ENCODE assay signal across 1 cellular context in genomic region chr7:65750511-65751344, GRCh38.
A peak's percentile ranks its signal among the peaks of the same experiment; 100 is the strongest.
TF ChIP-seq lines count a peak whose summit lies in the region.

No MANE protein-coding gene starts in this region.

TF ChIP-seq in HepG2, 621 proteins besides CTCF, POLR2A, EP300 and RAD21 (continued from another document and continues in another):
- no peak; the same call in 1 of the 2 replicates for TF ChIP-seq ARID5B (CRISPR knock-in tag; IDR thresholded peaks at IDR 0.05)
- TF ChIP-seq, protein P1, sequence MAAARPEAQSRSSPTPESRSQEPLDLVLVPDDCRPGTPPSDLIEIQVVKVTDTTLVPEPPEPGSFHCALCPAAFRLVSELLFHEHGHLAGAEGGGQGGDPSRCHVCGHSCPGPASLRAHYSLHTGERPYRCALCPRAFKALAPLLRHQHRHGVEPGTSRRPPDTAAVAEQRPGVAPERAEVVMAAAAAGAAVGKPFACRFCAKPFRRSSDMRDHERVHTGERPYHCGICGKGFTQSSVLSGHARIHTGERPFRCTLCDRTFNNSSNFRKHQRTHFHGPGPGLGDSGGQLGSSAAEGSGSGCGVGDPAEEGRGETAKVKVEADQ (CRISPR knock-in tag; IDR thresholded peaks at IDR 0.05; ENCODE audit: borderline replicate concordance): no peak; the same call in 1 of the 2 replicates
- no peak for TF ChIP-seq ZNF12 (CRISPR knock-in tag; IDR thresholded peaks at IDR 0.05)
- TF ChIP-seq U2AF1 (optimal IDR thresholded peaks at IDR 0.05; ENCODE audit: low read depth, low read length): no peak
- no peak for TF ChIP-seq SMAD3 (CRISPR knock-in tag; IDR thresholded peaks at IDR 0.05)
- no peak for TF ChIP-seq RFX3 (CRISPR knock-in tag; IDR thresholded peaks at IDR 0.05)
- TF ChIP-seq ZNF138 (CRISPR knock-in tag; IDR thresholded peaks at IDR 0.05; ENCODE audit: low read depth): no peak
- TF ChIP-seq RFX1 (IDR thresholded peaks at IDR 0.05): no peak
- TF ChIP-seq ZNF770 (CRISPR knock-in tag; IDR thresholded peaks at IDR 0.05): peak; percentile 43; the same call in 1 of the 2 replicates
- no peak for TF ChIP-seq ZNF747 (CRISPR knock-in tag; IDR thresholded peaks at IDR 0.05; ENCODE audit: borderline replicate concordance)
- no peak for TF ChIP-seq PRPF4 (IDR thresholded peaks at IDR 0.05; ENCODE audit: low read depth, low read length, poor library complexity, severe bottlenecking)
- TF ChIP-seq, protein P2, sequence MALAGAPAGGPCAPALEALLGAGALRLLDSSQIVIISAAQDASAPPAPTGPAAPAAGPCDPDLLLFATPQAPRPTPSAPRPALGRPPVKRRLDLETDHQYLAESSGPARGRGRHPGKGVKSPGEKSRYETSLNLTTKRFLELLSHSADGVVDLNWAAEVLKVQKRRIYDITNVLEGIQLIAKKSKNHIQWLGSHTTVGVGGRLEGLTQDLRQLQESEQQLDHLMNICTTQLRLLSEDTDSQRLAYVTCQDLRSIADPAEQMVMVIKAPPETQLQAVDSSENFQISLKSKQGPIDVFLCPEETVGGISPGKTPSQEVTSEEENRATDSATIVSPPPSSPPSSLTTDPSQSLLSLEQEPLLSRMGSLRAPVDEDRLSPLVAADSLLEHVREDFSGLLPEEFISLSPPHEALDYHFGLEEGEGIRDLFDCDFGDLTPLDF (CRISPR knock-in tag; IDR thresholded peaks at IDR 0.05): peak; percentile 71; the same call in 1 of the 2 replicates
- TF ChIP-seq SP2 (CRISPR knock-in tag; IDR thresholded peaks at IDR 0.05): peak; percentile 95
- TF ChIP-seq THRA (CRISPR knock-in tag; IDR thresholded peaks at IDR 0.05; ENCODE audit: borderline replicate concordance): 0 out of 2 replicates have a peak, but pooled peaks have one; percentile 8
- no peak for TF ChIP-seq KLF15 (CRISPR knock-in tag; IDR thresholded peaks at IDR 0.05; ENCODE audit: borderline replicate concordance)
- TF ChIP-seq GPN1 (CRISPR knock-in tag; IDR thresholded peaks at IDR 0.05; ENCODE audit: borderline replicate concordance): no peak
- TF ChIP-seq ATF7-NPFF (CRISPR knock-in tag; IDR thresholded peaks at IDR 0.05; ENCODE audit: low read depth): peak; percentile 71
- no peak for TF ChIP-seq ATF7 (IDR thresholded peaks at IDR 0.05)
- TF ChIP-seq ATF7 (CRISPR knock-in tag; IDR thresholded peaks at IDR 0.05): no peak
- 0 out of 2 replicates have a peak, but pooled peaks have one; percentile 25 for TF ChIP-seq ZNF431 (CRISPR knock-in tag; IDR thresholded peaks at IDR 0.05; ENCODE audit: borderline replicate concordance, low read depth)
- no peak for TF ChIP-seq ZNF253 (CRISPR knock-in tag; IDR thresholded peaks at IDR 0.05; ENCODE audit: borderline replicate concordance)
- TF ChIP-seq RBM22 (optimal IDR thresholded peaks at IDR 0.05; ENCODE audit: low read length): no peak
- peak; percentile 98 for TF ChIP-seq HNRNPLL (IDR thresholded peaks at IDR 0.05; ENCODE audit: low read depth, low read length, poor library complexity, severe bottlenecking)
- TF ChIP-seq WIZ (CRISPR knock-in tag; IDR thresholded peaks at IDR 0.05): no peak
- no peak for TF ChIP-seq ZNF891 (CRISPR knock-in tag; IDR thresholded peaks at IDR 0.05)
- no peak for TF ChIP-seq SIX1 (CRISPR knock-in tag; IDR thresholded peaks at IDR 0.05; ENCODE audit: borderline replicate concordance)
- TF ChIP-seq ZNF550 (CRISPR knock-in tag; IDR thresholded peaks at IDR 0.05; ENCODE audit: borderline replicate concordance): no peak
- TF ChIP-seq, protein P3, sequence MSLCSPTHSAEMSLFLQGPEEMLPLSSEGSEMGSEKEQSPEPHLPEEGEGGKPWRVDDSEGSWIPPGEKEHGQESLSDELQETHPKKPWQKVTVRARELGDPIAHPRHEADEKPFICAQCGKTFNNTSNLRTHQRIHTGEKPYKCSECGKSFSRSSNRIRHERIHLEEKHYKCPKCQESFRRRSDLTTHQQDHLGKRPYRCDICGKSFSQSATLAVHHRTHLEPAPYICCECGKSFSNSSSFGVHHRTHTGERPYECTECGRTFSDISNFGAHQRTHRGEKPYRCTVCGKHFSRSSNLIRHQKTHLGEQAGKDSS (CRISPR knock-in tag; IDR thresholded peaks at IDR 0.05; ENCODE audit: borderline replicate concordance, low read depth): no peak; the same call in 1 of the 2 replicates
- peak; percentile 33; the same call in 1 of the 2 replicates for TF ChIP-seq ZSCAN31 (CRISPR knock-in tag; IDR thresholded peaks at IDR 0.05; ENCODE audit: low read depth)
- no peak for TF ChIP-seq ARNTL (CRISPR knock-in tag; IDR thresholded peaks at IDR 0.05)
- TF ChIP-seq CHD4 (IDR thresholded peaks at IDR 0.05; ENCODE audit: borderline replicate concordance, low read length): no peak
- TF ChIP-seq, protein P4, sequence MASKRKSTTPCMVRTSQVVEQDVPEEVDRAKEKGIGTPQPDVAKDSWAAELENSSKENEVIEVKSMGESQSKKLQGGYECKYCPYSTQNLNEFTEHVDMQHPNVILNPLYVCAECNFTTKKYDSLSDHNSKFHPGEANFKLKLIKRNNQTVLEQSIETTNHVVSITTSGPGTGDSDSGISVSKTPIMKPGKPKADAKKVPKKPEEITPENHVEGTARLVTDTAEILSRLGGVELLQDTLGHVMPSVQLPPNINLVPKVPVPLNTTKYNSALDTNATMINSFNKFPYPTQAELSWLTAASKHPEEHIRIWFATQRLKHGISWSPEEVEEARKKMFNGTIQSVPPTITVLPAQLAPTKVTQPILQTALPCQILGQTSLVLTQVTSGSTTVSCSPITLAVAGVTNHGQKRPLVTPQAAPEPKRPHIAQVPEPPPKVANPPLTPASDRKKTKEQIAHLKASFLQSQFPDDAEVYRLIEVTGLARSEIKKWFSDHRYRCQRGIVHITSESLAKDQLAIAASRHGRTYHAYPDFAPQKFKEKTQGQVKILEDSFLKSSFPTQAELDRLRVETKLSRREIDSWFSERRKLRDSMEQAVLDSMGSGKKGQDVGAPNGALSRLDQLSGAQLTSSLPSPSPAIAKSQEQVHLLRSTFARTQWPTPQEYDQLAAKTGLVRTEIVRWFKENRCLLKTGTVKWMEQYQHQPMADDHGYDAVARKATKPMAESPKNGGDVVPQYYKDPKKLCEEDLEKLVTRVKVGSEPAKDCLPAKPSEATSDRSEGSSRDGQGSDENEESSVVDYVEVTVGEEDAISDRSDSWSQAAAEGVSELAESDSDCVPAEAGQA (IDR thresholded peaks at IDR 0.05; ENCODE audit: low read depth): no peak
- TF ChIP-seq, protein P4 (CRISPR knock-in tag; IDR thresholded peaks at IDR 0.05; ENCODE audit: borderline replicate concordance): no peak
- no peak for TF ChIP-seq NFE2L2 (IDR thresholded peaks at IDR 0.05; ENCODE audit: low read length)
- no peak for TF ChIP-seq RCOR2 (CRISPR knock-in tag; IDR thresholded peaks at IDR 0.05)
- TF ChIP-seq CAMTA2 (CRISPR knock-in tag; IDR thresholded peaks at IDR 0.05; ENCODE audit: borderline replicate concordance): no peak
- TF ChIP-seq PAF1 (CRISPR knock-in tag; IDR thresholded peaks at IDR 0.05): no peak
- TF ChIP-seq ZBTB49 (CRISPR knock-in tag; IDR thresholded peaks at IDR 0.05; ENCODE audit: borderline replicate concordance): no peak
- TF ChIP-seq JUND (CRISPR knock-in tag; IDR thresholded peaks at IDR 0.05): no peak
- TF ChIP-seq, protein P5, sequence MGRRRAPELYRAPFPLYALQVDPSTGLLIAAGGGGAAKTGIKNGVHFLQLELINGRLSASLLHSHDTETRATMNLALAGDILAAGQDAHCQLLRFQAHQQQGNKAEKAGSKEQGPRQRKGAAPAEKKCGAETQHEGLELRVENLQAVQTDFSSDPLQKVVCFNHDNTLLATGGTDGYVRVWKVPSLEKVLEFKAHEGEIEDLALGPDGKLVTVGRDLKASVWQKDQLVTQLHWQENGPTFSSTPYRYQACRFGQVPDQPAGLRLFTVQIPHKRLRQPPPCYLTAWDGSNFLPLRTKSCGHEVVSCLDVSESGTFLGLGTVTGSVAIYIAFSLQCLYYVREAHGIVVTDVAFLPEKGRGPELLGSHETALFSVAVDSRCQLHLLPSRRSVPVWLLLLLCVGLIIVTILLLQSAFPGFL (CRISPR knock-in tag; IDR thresholded peaks at IDR 0.05): 0 out of 2 replicates have a peak, but pooled peaks have one; percentile 41
- TF ChIP-seq CC2D1A (CRISPR knock-in tag; IDR thresholded peaks at IDR 0.05): no peak
- TF ChIP-seq DDIT3 (CRISPR knock-in tag; IDR thresholded peaks at IDR 0.05): no peak
